ENCODE assay signal across 2 cellular contexts in genomic region chr11:66531841-66532240, GRCh38.
TF ChIP-seq lines count a peak whose summit lies in the region.

No MANE protein-coding gene starts in this region.

TF ChIP-seq in GM23338, 12 proteins besides CTCF, POLR2A, EP300 and RAD21:
- no peak for TF ChIP-seq STAT1 (IDR thresholded peaks at IDR 0.05; ENCODE audit: unreplicated experiment)
- TF ChIP-seq EZH2phosphoT487 (IDR thresholded peaks at IDR 0.05; ENCODE audit: unreplicated experiment), result no peak
- no peak for TF ChIP-seq ZNF114 (CRISPR knock-in tag; IDR thresholded peaks at IDR 0.05)
- TF ChIP-seq POLR2AphosphoS5 (IDR thresholded peaks at IDR 0.05; ENCODE audit: low read depth), result no peak
- no peak for TF ChIP-seq ZNF462 (CRISPR knock-in tag; IDR thresholded peaks at IDR 0.05)
- TF ChIP-seq REST (IDR thresholded peaks at IDR 0.05; ENCODE audit: unreplicated experiment), result no peak
- no peak for TF ChIP-seq ETS1 (IDR thresholded peaks at IDR 0.05)
- TF ChIP-seq CREB1 (CRISPR knock-in tag; IDR thresholded peaks at IDR 0.05; ENCODE audit: low read depth), result no peak
- no peak for TF ChIP-seq JUNB (IDR thresholded peaks at IDR 0.05; ENCODE audit: unreplicated experiment)
- no peak for TF ChIP-seq EZH2 (IDR thresholded peaks at IDR 0.05; ENCODE audit: low read depth, unreplicated experiment)
- no peak for TF ChIP-seq ZNF331 (CRISPR knock-in tag; IDR thresholded peaks at IDR 0.05; ENCODE audit: low read depth)
- TF ChIP-seq NANOG (IDR thresholded peaks at IDR 0.05; ENCODE audit: borderline replicate concordance), result no peak

TF ChIP-seq in H1, 55 proteins besides CTCF, POLR2A, EP300 and RAD21:
- no peak for TF ChIP-seq SUZ12 (IDR thresholded peaks at IDR 0.05; ENCODE audit: low read length)
- no peak for TF ChIP-seq CEBPB (IDR thresholded peaks at IDR 0.05; ENCODE audit: low read depth, low read length)
- TF ChIP-seq CBX5 (IDR thresholded peaks at IDR 0.05; ENCODE audit: low read depth, low read length), result no peak
- no peak for TF ChIP-seq KDM5A (IDR thresholded peaks at IDR 0.05; ENCODE audit: low read length)
- TF ChIP-seq TCF12 (IDR thresholded peaks at IDR 0.05; ENCODE audit: low read depth, low read length), result no peak
- no peak for TF ChIP-seq RXRA (IDR thresholded peaks at IDR 0.05; ENCODE audit: insufficient read depth, low read depth, low read length)
- TF ChIP-seq SIRT6 (IDR thresholded peaks at IDR 0.05; ENCODE audit: low read length), result no peak
- no peak for TF ChIP-seq POU5F1 (IDR thresholded peaks at IDR 0.05; ENCODE audit: low read depth, low read length)
- no peak for TF ChIP-seq EZH2 (IDR thresholded peaks at IDR 0.05; ENCODE audit: low read depth, low read length, severe bottlenecking)
- TF ChIP-seq CREB1 (IDR thresholded peaks at IDR 0.05), result no peak
- no peak for TF ChIP-seq SIN3A (conservative IDR thresholded peaks at IDR 0.05 in 1 of 2, IDR thresholded peaks at IDR 0.05 in 1 of 2; ENCODE audit: low read depth in 1 of 2, low read length in 2 of 2)
- no peak for TF ChIP-seq JUND (IDR thresholded peaks at IDR 0.05; ENCODE audit: low read length)
